Comparison of ENCODE assay signal across 7 cellular contexts in the genomic region with DNA sequence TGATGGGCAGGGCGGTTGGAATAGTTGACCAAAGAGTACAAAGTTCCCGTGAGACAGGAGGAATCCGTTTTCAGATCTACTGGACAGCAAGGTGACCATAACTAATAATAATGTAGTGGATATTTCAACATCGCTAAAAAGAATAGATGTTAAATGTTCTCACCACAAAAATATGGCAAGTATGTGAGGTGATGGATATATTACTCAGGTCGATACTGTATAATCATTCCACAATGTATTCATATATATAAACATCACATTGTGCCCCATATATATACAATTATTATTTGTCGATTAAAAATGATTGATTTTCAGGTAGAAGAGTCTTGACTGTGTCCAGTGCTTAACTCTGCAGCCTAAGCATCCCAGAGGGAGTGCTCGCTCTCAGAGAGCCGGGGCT.
"Had no signal": no experiment of that assay in that cellular context is flagged by ENCODE, and none has a peak within 500 bp of the region (broad histone marks: within the 10 kb centered on the region; RNA-seq: fewer than 3 reads in every experiment).

No MANE protein-coding gene starts in this region.

- DNase-seq: IMR-90, KBM-7, KG1 had no signal

- H3K4me2 ChIP-seq: KMS-11 had no signal

- H3K9ac ChIP-seq: KMS-11 had no signal

- H3K27ac ChIP-seq: HL-60, KMS-11 had no signal

- ATAC-seq: HepG2, K562 had no signal

- H3K4me3 ChIP-seq: K562 had no signal
